ENCODE assay signal across 17 cellular contexts in the genomic region with DNA sequence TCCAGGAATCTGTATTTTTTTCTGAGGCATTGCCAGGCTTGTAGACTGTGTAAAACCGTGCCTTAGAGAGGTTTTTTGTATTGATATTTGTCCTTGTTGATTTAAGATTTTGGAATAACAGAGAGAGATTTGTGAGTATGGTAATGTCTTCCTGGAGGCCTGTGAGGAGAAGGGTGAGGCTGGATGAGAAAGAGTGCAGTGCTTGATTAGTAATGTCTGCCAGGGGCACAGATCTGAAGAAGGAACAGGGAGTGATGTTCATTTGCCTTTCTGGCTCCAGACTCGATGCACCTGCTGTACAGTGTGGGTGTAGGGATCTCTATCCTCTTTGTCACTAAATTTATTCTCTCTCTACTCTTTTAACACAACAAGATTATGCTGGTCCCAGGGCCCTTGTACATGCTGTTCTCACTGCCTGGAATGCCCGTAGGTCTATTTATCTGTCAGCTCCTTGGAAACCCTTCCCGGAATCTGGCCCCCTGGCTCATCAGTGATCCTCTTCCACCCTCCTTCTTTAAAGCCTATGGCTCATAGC.
"Had no signal": no experiment of that assay in that cellular context is flagged by ENCODE, and none has a peak within 500 bp of the region (broad histone marks: within the 10 kb centered on the region; RNA-seq: fewer than 3 reads in every experiment).

No MANE protein-coding gene starts in this region.

- H3K27me3 ChIP-seq: brain microvascular endothelial cell, hepatocyte, left lung, pancreas, thyroid gland had no signal

- H3K27ac Mint-ChIP-seq: activated CD8-positive, alpha-beta T cell treated with anti-CD3 and anti-CD28 coated beads, Interleukin-2, amount 10 ng/mL, durations not matched to agents 7 days and 5 days; activated naive CD4-positive, alpha-beta T cell treated with anti-CD3 and anti-CD28 coated beads, Interleukin-2, amount 50 U/mL, for 24 hours; stimulated activated naive B cell treated with anti-CD40 and anti-IgM and Interleukin-4, amounts not matched to agents 10 μg/mL and 1 μg/mL and 100 μg/mL, for 72 hours had no signal

- H3K27ac ChIP-seq: brain microvascular endothelial cell, hepatocyte, left lung, pancreas, thyroid gland, VCaP had no signal

- H3K4me3 Mint-ChIP-seq: activated CD8-positive, alpha-beta T cell treated with anti-CD3 and anti-CD28 coated beads, Interleukin-2, amount 10 ng/mL, durations not matched to agents 7 days and 5 days; activated naive CD4-positive, alpha-beta T cell treated with anti-CD3 and anti-CD28 coated beads, Interleukin-2, amount 50 U/mL, for 24 hours; stimulated activated naive B cell treated with anti-CD40 and anti-IgM and Interleukin-4, amounts not matched to agents 10 μg/mL and 1 μg/mL and 100 μg/mL, for 72 hours had no signal

- H3K4me1 ChIP-seq: left lung, pancreas, thyroid gland had no signal

- H3K27me3 Mint-ChIP-seq: activated naive CD4-positive, alpha-beta T cell treated with anti-CD3 and anti-CD28 coated beads, Interleukin-2, amount 50 U/mL, for 24 hours; stimulated activated naive B cell treated with anti-CD40 and anti-IgM and Interleukin-4, amounts not matched to agents 10 μg/mL and 1 μg/mL and 100 μg/mL, for 72 hours had no signal

- H3K79me2 ChIP-seq: hepatocyte had no signal

- H3K4me2 ChIP-seq: hepatocyte had no signal

- H3K9me3 Mint-ChIP-seq: activated naive CD4-positive, alpha-beta T cell treated with anti-CD3 and anti-CD28 coated beads, Interleukin-2, amount 50 U/mL, for 24 hours had no signal

- ATAC-seq: activated CD8-positive, alpha-beta T cell treated with anti-CD3 and anti-CD28 coated beads, Interleukin-2, amount 10 ng/mL, durations not matched to agents 7 days and 5 days; left lung; pancreas; SK-N-SH treated with all-trans-retinoic acid at 6 μM for 48 hours; stimulated activated naive B cell treated with anti-CD40 and anti-IgM and Interleukin-4, amounts not matched to agents 10 μg/mL and 1 μg/mL and 100 μg/mL, for 72 hours had no signal

- H3K9me3 ChIP-seq: left lung, pancreas, thyroid gland had no signal

- H2AFZ ChIP-seq: hepatocyte had no signal

- DNase-seq: activated CD8-positive, alpha-beta memory T cell treated with anti-CD3 and anti-CD28 coated beads, Interleukin-2, amount 50 U/mL, for 4 hours; activated CD8-positive, alpha-beta T cell treated with anti-CD3 and anti-CD28 coated beads, Interleukin-2, amount 10 ng/mL, durations not matched to agents 7 days and 5 days; activated effector memory CD4-positive, alpha-beta T cell treated with anti-CD3 and anti-CD28 coated beads, Interleukin-2, amount 50 U/mL, for 16 hours; activated T-cell treated with anti-CD3 and anti-CD28 coated beads, Interleukin-2, amount 50 U/mL, for 48 hours; amygdala; brain microvascular endothelial cell; dermis blood vessel endothelial cell; left lung; mesenchymal stem cell; pancreas; stimulated activated CD4-positive, alpha-beta T cell treated with anti-CD3 and anti-CD28 coated beads, Interleukin-2, amount 100 ng/mL, for 48 hours; stimulated activated naive B cell treated with anti-CD40 and anti-IgM and Interleukin-4, amounts not matched to agents 10 μg/mL and 1 μg/mL and 100 μg/mL, for 72 hours; thyroid gland had no signal

- H3K4me3 ChIP-seq: hepatocyte, left lung, pancreas, thyroid gland had no signal
